9 cellular contexts compared by ENCODE assay signal in the genomic region with DNA sequence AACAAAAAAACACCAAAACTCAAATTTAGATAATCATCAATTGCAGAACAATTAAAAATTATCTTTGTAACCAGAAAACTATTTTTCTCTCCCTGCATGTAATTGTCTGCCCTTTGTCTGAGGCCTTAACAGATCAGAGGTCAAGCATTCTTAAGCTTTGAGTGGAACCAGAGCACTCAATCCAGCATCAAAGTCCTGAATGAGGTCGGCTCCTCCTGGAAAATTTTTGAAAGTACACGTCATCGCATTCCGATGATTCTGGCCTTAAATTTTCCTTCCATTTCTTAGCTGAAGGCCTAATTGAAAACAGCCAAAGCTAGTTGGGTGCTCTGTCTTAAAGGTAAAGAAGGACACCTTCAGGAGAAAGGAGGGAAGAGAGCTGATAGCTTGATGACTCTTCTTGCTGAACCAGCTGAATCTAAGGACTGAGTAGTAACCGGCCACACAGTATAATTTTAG.
DNase-seq lines count a peak whose midpoint lies in the region; ATAC-seq and TF ChIP-seq lines count a peak whose summit lies in the region.
"Had no signal": no experiment of that assay in that cellular context is flagged by ENCODE, and none has a peak within 500 bp of the region (broad histone marks: within the 10 kb centered on the region; RNA-seq: fewer than 3 reads in every experiment).

No MANE protein-coding gene starts in this region.

- 0 out of 3 replicates have a peak overlapping the region, but pooled peaks have one; percentile 12 for H2BK15ac ChIP-seq in IMR-90 (ENCODE audit: low read depth, low read length)

- peak overlapping the region; percentile 79 for H3K27ac Mint-ChIP-seq in chondrocyte (ENCODE audit: unreplicated experiment)

- peaks cover under 1% of the 10 kb centered on the region; the same call in 1 of the 2 replicates for H3K27me3 ChIP-seq in IMR-90 (ENCODE audit: control insufficient read depth, insufficient read depth, low read length)
- H3K27me3 ChIP-seq in lower lobe of right lung (ENCODE audit: low read depth), result no peaks in the 10 kb centered on the region

- H3K4me1 ChIP-seq in IMR-90 (ENCODE audit: control insufficient read depth, insufficient read depth, low read length) (peaks cover 14% of the 10 kb centered on the region), lower lobe of right lung (peaks cover 27% of the 10 kb centered on the region)

- H3K27me3 Mint-ChIP-seq in chondrocyte (ENCODE audit: low read depth), result peaks cover 7% of the 10 kb centered on the region

- H3K4me3 ChIP-seq in IMR-90 (ENCODE audit: insufficient read depth, low read depth, low read length) (no peak overlapping the region), lower lobe of right lung (no peak overlapping the region)

- H3K36me3 Mint-ChIP-seq in chondrocyte (ENCODE audit: low read depth), result peaks cover 4% of the 10 kb centered on the region

- H3K4me1 Mint-ChIP-seq in chondrocyte (ENCODE audit: low read depth), result peaks cover 46% of the 10 kb centered on the region

- dilution Hi-C loops in IMR-90 (cut with HindIII; ENCODE audit: low sequenced_read_pairs, unreplicated experiment), result no loop called here

- no peaks in the 10 kb centered on the region for H3K79me1 ChIP-seq in IMR-90 (ENCODE audit: low read depth in 1 of 2, low read length in 2 of 2)

- WGBS in IMR-90 (ENCODE audit: extremely low coverage in 2 of 2, insufficient read length in 1 of 2), 2 experiments, result no CpG with 5 or more reads among the region's 5 CpGs

- H3K36me3 ChIP-seq in IMR-90 (ENCODE audit: control insufficient read depth, insufficient read depth, low read length) (no peaks in the 10 kb centered on the region), lower lobe of right lung (no peaks in the 10 kb centered on the region)

- H3K14ac ChIP-seq in IMR-90 (replicated peaks; ENCODE audit: low read depth, low read length), result 0 out of 2 replicates have a peak overlapping the region, but pooled peaks have one; percentile 32

- peak overlapping the region; percentile 70 for H2BK5ac ChIP-seq in IMR-90 (ENCODE audit: low read depth, low read length, poor library complexity, severe bottlenecking)

- H3K27ac ChIP-seq in IMR-90 (ENCODE audit: insufficient read depth, low read length) (peak overlapping the region; percentile 47; the same call in 1 of the 2 replicates), lower lobe of right lung (peak overlapping the region; percentile 4)

- H2BK20ac ChIP-seq in IMR-90 (ENCODE audit: low read depth, low read length), result peak overlapping the region; percentile 91

- CTCF ChIA-PET in IMR-90 (lab: Yijun Ruan, JAX), result interaction anchor here (0.7 to 1.9 kb wide), 8 partner anchors 9 to 633 kb away, joined by 3 to 7 read pairs (median 4); no protein-coding TSS in a partner anchor

- peak overlapping the region; percentile 90 for H2BK120ac ChIP-seq in IMR-90 (ENCODE audit: low read depth, low read length)

- peak overlapping the region; percentile 70; the same call in 1 of the 2 replicates for H3K18ac ChIP-seq in IMR-90 (ENCODE audit: low read depth, low read length)

- H3K23ac ChIP-seq in IMR-90 (ENCODE audit: low read depth, low read length), result peak overlapping the region; percentile 50; the same call in 1 of the 2 replicates

- no peaks in the 10 kb centered on the region for H3K9me3 Mint-ChIP-seq in chondrocyte (ENCODE audit: low read depth)

- BruUV-seq in IMR-90 (replicated peaks; lab: Mats Ljungman, UMichigan), result no TSS peak

- TF ChIP-seq RAD21 in IMR-90 (IDR thresholded peaks at IDR 0.05; ENCODE audit: low read length), result peak; percentile 62

- H3K4me3 Mint-ChIP-seq in chondrocyte (ENCODE audit: unreplicated experiment), result no peak overlapping the region

- no peak overlapping the region for H4K5ac ChIP-seq in IMR-90 (ENCODE audit: low read depth, low read length)

- peak overlapping the region; percentile 15; the same call in 1 of the 2 replicates for H3K4me2 ChIP-seq in IMR-90 (ENCODE audit: low read depth, low read length)

- H3K4ac ChIP-seq in IMR-90 (ENCODE audit: low read depth, low read length), result peak overlapping the region; percentile 80; the same call in 1 of the 2 replicates

- H2AFZ ChIP-seq in IMR-90 (replicated peaks; ENCODE audit: low read length, poor library complexity), result no peak overlapping the region

- peak overlapping the region; percentile 5; the same call in 1 of the 2 replicates for H2AK5ac ChIP-seq in IMR-90 (ENCODE audit: low read depth, low read length)

- H3K9me3 ChIP-seq in IMR-90 (ENCODE audit: control insufficient read depth, insufficient read depth, low read length) (0 out of 2 replicates have a peak, but pooled peaks cover 3% of the 10 kb centered on the region), lower lobe of right lung (no peaks in the 10 kb centered on the region)

- H3K56ac ChIP-seq in IMR-90 (ENCODE audit: extremely low read depth, insufficient read depth, low read length), result peak overlapping the region; percentile 65

- peaks cover 18% of the 10 kb centered on the region; the same call in 1 of the 2 replicates for H3K9me1 ChIP-seq in IMR-90 (ENCODE audit: insufficient read depth, low read length)

- peak; percentile 53 for TF ChIP-seq CTCF in IMR-90 (conservative IDR thresholded peaks at IDR 0.05; ENCODE audit: low read depth, low read length)
- TF ChIP-seq CTCF in chondrocyte (IDR thresholded peaks at IDR 0.05), result peak; percentile 82
- no peak for TF ChIP-seq CTCF in lower lobe of right lung (IDR thresholded peaks at IDR 0.05)

- no peaks in the 10 kb centered on the region for H4K20me1 ChIP-seq in IMR-90 (ENCODE audit: insufficient read depth, low read length)

- H3K9ac ChIP-seq in IMR-90 (ENCODE audit: low read depth, low read length), result no peak overlapping the region; the same call in 1 of the 2 replicates

- POLR2A ChIA-PET in IMR-90 (lab: Charles Lee; ENCODE audit: unreplicated experiment), result interaction anchor here (0.7 kb wide), 1 partner anchor 17 kb away, joined by 3 read pairs; no protein-coding TSS in a partner anchor

- peak overlapping the region; percentile 79; the same call in 1 of the 2 replicates for H4K91ac ChIP-seq in IMR-90 (ENCODE audit: insufficient read depth, low read depth, low read length)

- H4K8ac ChIP-seq in IMR-90 (ENCODE audit: low read depth in 2 of 2, low read length in 2 of 2), result peak overlapping the region; percentile 23 to 62; a peak in 3 of 4 replicates

- ATAC-seq in IMR-90 (ENCODE audit: low read depth) (peak; percentile 91), lower lobe of right lung (peak; percentile 82 to 90), GM18909 (IDR thresholded peaks at IDR 0.05; ENCODE audit: poor library complexity, unreplicated experiment) (no peak), HG03139 (IDR thresholded peaks at IDR 0.05; ENCODE audit: unreplicated experiment) (no peak)

- intact Hi-C loops in IMR-90 (cut with micrococcal nuclease), result loop anchor here (2.0 to 10.0 kb wide), 4 partner anchors 327 to 633 kb away; partner anchors contain the start of gene SULF2
- intact Hi-C loops in lower lobe of right lung (cut with DNase I), result no loop called here

- in situ Hi-C loops in ACHN (cut with HindIII; ENCODE audit: low pct_ligation_motif_present, low pct_unique_long_range_greater_than_20kb, low sequenced_read_pairs), result no loop called here
- in situ Hi-C loops in IMR-90 (cut with MboI; ENCODE audit: low sequenced_read_pairs), result loop anchor here (10.0 to 25.0 kb wide), 2 partner anchors 611 to 617 kb away; partner anchors contain the start of gene ARFGEF2
- in situ Hi-C loops in KBM-7 (cut with MboI; ENCODE audit: low pct_unique_long_range_greater_than_20kb, low sequenced_read_pairs), result no loop called here

- no peak overlapping the region for H2AK9ac ChIP-seq in IMR-90 (replicated peaks; ENCODE audit: low read depth, low read length, poor library complexity)

- DNase-seq in ACHN, result peak; percentile 95
- DNase-seq in IMR-90, result peak; percentile 94
- no peak for DNase-seq in chondrocyte (ENCODE audit: low spot score)
- DNase-seq in lower lobe of right lung, result no peak
- no peak for DNase-seq in stimulated activated CD8-positive, alpha-beta memory T cell treated with anti-CD3 and anti-CD28 coated beads, Interleukin-4, amount 100 ng/mL, for 48 hours
- no peak for DNase-seq in KBM-7
- DNase-seq: NCI-H774 had no signal

- TF ChIP-seq POLR2A in IMR-90 (IDR thresholded peaks at IDR 0.05; ENCODE audit: low read depth, low read length), result no peak

TF ChIP-seq in IMR-90, 13 proteins besides CTCF, POLR2A, EP300 and RAD21:
- TF ChIP-seq FOS (IDR thresholded peaks at IDR 0.05; ENCODE audit: low read depth, low read length) (no peak; the same call in 1 of the 2 replicates), MAFK (IDR thresholded peaks at IDR 0.05; ENCODE audit: low read depth, low read length) (peak; percentile 59), SMC3 (IDR thresholded peaks at IDR 0.05; ENCODE audit: low read depth, low read length) (peak; percentile 28; the same call in 1 of the 2 replicates)

Comparison
In these comparisons a context has a peak if more than half of its experiments do, and no peak if none do; other contexts are left out.
1. DNase-seq: peak in ACHN (single experiment) and IMR-90 (single experiment); none in chondrocyte (single experiment), lower lobe of right lung (single experiment), stimulated activated CD8-positive, alpha-beta memory T cell treated with anti-CD3 and anti-CD28 coated beads, Interleukin-4, amount 100 ng/mL, for 48 hours (single experiment) and KBM-7 (single experiment).
2. ATAC-seq: peak in IMR-90 (single experiment) and lower lobe of right lung (2 of 2); none in GM18909 (single experiment) and HG03139 (single experiment).